ENCODE assay signal across 3 cellular contexts in genomic region chr12:106386836-106387555, GRCh38.
TF ChIP-seq lines count a peak whose summit lies in the region.

No MANE protein-coding gene starts in this region.

TF ChIP-seq in SK-N-SH, 30 proteins besides CTCF, POLR2A, EP300 and RAD21:
- TF ChIP-seq PBX3 (IDR thresholded peaks at IDR 0.05) (0 out of 2 replicates have a peak, but pooled peaks have one; percentile 8), YY1 (IDR thresholded peaks at IDR 0.05; ENCODE audit: low read depth) (no peak), GABPA (IDR thresholded peaks at IDR 0.05; ENCODE audit: low read depth) (no peak), RXRA (IDR thresholded peaks at IDR 0.05; ENCODE audit: borderline replicate concordance, low read depth) (no peak)

TF ChIP-seq in SK-N-SH treated with all-trans-retinoic acid at 6 μM for 48 hours, 23 proteins besides CTCF, POLR2A, EP300 and RAD21 (continued from another document):
- TF ChIP-seq BACH2 (CRISPR knock-in tag; IDR thresholded peaks at IDR 0.05; ENCODE audit: borderline replicate concordance): no peak
- no peak for TF ChIP-seq SNAI2 (CRISPR knock-in tag; IDR thresholded peaks at IDR 0.05)
- TF ChIP-seq TSHZ2 (CRISPR knock-in tag; IDR thresholded peaks at IDR 0.05): no peak
- no peak for TF ChIP-seq RARB (CRISPR knock-in tag; IDR thresholded peaks at IDR 0.05)
- no peak for TF ChIP-seq CSDC2 (CRISPR knock-in tag; IDR thresholded peaks at IDR 0.05)

TF ChIP-seq in HepG2, 621 proteins besides CTCF, POLR2A, EP300 and RAD21:
- no peak for TF ChIP-seq DZIP1 (CRISPR knock-in tag; IDR thresholded peaks at IDR 0.05)
- TF ChIP-seq ATF6 (CRISPR knock-in tag; conservative IDR thresholded peaks at IDR 0.05): no peak
